8 cellular contexts compared by ENCODE assay signal in genomic region chr9:110029422-110029814, GRCh38.
DNase-seq lines count a peak whose midpoint lies in the region; ATAC-seq and TF ChIP-seq lines count a peak whose summit lies in the region.

No MANE protein-coding gene starts in this region.

- no peaks in the 10 kb centered on the region for H3K9me2 ChIP-seq in DOHH2 (replicated peaks; ENCODE audit: control insufficient read depth, low read length)

- no peak for DNase-seq in RWPE2 (ENCODE audit: low spot score)
- peak; percentile 91 to 94 for DNase-seq in foreskin keratinocyte
- DNase-seq in psoas muscle, result no peak
- DNase-seq in activated CD8-positive, alpha-beta memory T cell treated with anti-CD3 and anti-CD28 coated beads, Interleukin-2, amount 50 U/mL, for 4 hours, result no peak
- DNase-seq in stimulated activated CD4-positive, alpha-beta T cell treated with anti-CD3 and anti-CD28 coated beads, Interleukin-2, amount 100 ng/mL, for 48 hours, result no peak

- peak overlapping the region; percentile 47 for H3K4me2 ChIP-seq in DOHH2 (ENCODE audit: low read length)

- intact Hi-C loops in psoas muscle (cut with DNase I), result no loop called here

- H3K9me3 ChIP-seq in DOHH2 (ENCODE audit: control insufficient read depth, insufficient read depth, low read length) (no peaks in the 10 kb centered on the region), RWPE2 (ENCODE audit: severe bottlenecking) (no peaks in the 10 kb centered on the region), psoas muscle (no peaks in the 10 kb centered on the region)

- H3F3A ChIP-seq in DOHH2 (ENCODE audit: control insufficient read depth, insufficient read depth), result no peaks in the 10 kb centered on the region

- no peaks in the 10 kb centered on the region for H4K20me1 ChIP-seq in DOHH2 (ENCODE audit: control insufficient read depth, insufficient read depth, low read depth, low read length)

- ATAC-seq in RWPE2 (ENCODE audit: low read depth) (peak; percentile 83), foreskin keratinocyte (peak; percentile 84), psoas muscle (peak in 3 of 4 donors; percentile 48 to 81 (median 49)), GM21390 (IDR thresholded peaks at IDR 0.05; ENCODE audit: unreplicated experiment) (no peak), GM21737 (IDR thresholded peaks at IDR 0.05; ENCODE audit: unreplicated experiment) (no peak)

- TF ChIP-seq CTCF in DOHH2 (IDR thresholded peaks at IDR 0.05; ENCODE audit: low read depth, low read length, poor library complexity, severe bottlenecking), result no peak
- no peak for TF ChIP-seq CTCF in RWPE2 (IDR thresholded peaks at IDR 0.05; ENCODE audit: poor library complexity, severe bottlenecking)
- TF ChIP-seq CTCF in foreskin keratinocyte (conservative IDR thresholded peaks at IDR 0.05), result no peak
- TF ChIP-seq CTCF in psoas muscle (IDR thresholded peaks at IDR 0.05), result no peak

- H3K79me2 ChIP-seq in DOHH2 (ENCODE audit: control insufficient read depth, low read length), result no peaks in the 10 kb centered on the region

- 59 to 75% (median 61%) methylated on average over 3 of the region's 3 CpGs for WGBS in psoas muscle, 3 donors

- peak overlapping the region; percentile 22; the same call in 1 of the 2 replicates for H3K4me3 ChIP-seq in DOHH2 (ENCODE audit: low read length)
- H3K4me3 ChIP-seq in RWPE2 (ENCODE audit: severe bottlenecking), result no peak overlapping the region
- no peak overlapping the region for H3K4me3 ChIP-seq in psoas muscle

- H3K27me3 ChIP-seq in DOHH2 (ENCODE audit: control insufficient read depth, low read length) (no peaks in the 10 kb centered on the region), RWPE2 (ENCODE audit: insufficient read depth, poor library complexity, severe bottlenecking) (no peaks in the 10 kb centered on the region), foreskin keratinocyte (no peaks in the 10 kb centered on the region), psoas muscle (ENCODE audit: insufficient read depth in 3 of 3, low read length in 2 of 3) (no peaks in the 10 kb centered on the region)

- H3K36me3 ChIP-seq in DOHH2 (ENCODE audit: control insufficient read depth, low read length) (no peaks in the 10 kb centered on the region), RWPE2 (ENCODE audit: low read depth) (no peaks in the 10 kb centered on the region), psoas muscle (ENCODE audit: insufficient read depth in 1 of 2, low read depth in 1 of 2) (no peaks in the 10 kb centered on the region)

- H3K4me1 ChIP-seq in DOHH2 (ENCODE audit: control insufficient read depth, low read length), result peaks cover 25% of the 10 kb centered on the region
- H3K4me1 ChIP-seq in RWPE2 (ENCODE audit: insufficient read depth, poor library complexity, severe bottlenecking), result peaks cover 56% of the 10 kb centered on the region
- peaks cover 47% of the 10 kb centered on the region for H3K4me1 ChIP-seq in foreskin keratinocyte
- peaks cover 17% of the 10 kb centered on the region for H3K4me1 ChIP-seq in psoas muscle

- no peak overlapping the region for H3K27ac ChIP-seq in DOHH2 (ENCODE audit: low read depth, low read length)
- H3K27ac ChIP-seq in RWPE2 (ENCODE audit: poor library complexity, severe bottlenecking), result peak overlapping the region; percentile 96
- peak overlapping the region; percentile 9 for H3K27ac ChIP-seq in foreskin keratinocyte
- no peak overlapping the region for H3K27ac ChIP-seq in psoas muscle

Comparison
In these comparisons a context has a peak if more than half of its experiments do, and no peak if none do; other contexts are left out.
1. H3K27ac ChIP-seq: peak in RWPE2 (single experiment) and foreskin keratinocyte (single experiment); none in DOHH2 (single experiment) and psoas muscle (single experiment).
2. ATAC-seq: peak in RWPE2 (single experiment), foreskin keratinocyte (single experiment) and psoas muscle (3 of 4); none in GM21390 (single experiment) and GM21737 (single experiment).
3. DNase-seq: peak in foreskin keratinocyte (2 of 2); none in RWPE2 (single experiment), psoas muscle (0 of 2), activated CD8-positive, alpha-beta memory T cell treated with anti-CD3 and anti-CD28 coated beads, Interleukin-2, amount 50 U/mL, for 4 hours (single experiment) and stimulated activated CD4-positive, alpha-beta T cell treated with anti-CD3 and anti-CD28 coated beads, Interleukin-2, amount 100 ng/mL, for 48 hours (0 of 2).